ENCODE assay signal across 1 cellular context in the genomic region with DNA sequence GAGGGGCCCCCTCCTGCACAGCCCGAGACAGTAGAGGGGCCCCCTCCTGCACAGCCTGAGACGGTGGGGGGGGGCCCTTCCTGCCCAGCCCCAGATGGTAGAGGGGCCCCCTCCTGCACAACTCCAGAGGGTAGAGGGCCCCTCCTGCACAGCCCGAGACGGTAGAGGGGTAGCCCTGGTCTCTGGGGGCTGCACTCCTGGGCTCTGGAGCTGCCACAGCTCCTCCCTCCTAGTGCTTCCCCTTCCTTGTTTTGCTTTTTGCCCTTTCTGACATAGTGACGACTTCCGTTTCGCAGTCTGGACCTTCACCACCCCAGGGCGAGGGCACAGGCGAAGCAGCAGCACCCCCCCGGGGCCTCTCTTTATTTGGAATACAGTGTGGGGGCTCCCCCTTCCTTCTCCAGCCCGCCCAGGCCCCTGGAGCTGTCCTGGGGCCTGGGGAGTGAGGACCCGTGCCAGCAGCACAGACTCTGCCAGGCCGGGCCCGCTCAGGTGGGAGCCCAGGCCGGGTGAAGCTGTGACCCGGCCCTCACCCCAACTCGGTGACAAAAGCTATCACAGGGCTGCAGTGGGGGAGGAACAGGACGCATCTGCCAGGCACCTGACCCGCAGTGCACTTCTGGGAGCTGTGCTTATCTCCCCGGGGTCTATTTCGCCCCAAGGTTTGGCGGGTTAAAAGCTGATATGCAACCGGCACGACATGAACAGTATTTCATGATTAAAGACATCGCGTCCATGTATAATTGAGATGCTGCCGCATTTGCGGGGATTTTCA.
TF ChIP-seq lines count a peak whose summit lies in the region.

No MANE protein-coding gene starts in this region.

TF ChIP-seq in K562, 482 proteins besides CTCF, POLR2A, EP300 and RAD21 (continued from another document and continues in another):
- TF ChIP-seq, protein P1, sequence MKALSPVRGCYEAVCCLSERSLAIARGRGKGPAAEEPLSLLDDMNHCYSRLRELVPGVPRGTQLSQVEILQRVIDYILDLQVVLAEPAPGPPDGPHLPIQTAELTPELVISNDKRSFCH (CRISPR knock-in tag; IDR thresholded peaks at IDR 0.05) = no peak
- TF ChIP-seq, protein P1 (tag; IDR thresholded peaks at IDR 0.05) = peak; percentile 56; the same call in 1 of the 2 replicates
- TF ChIP-seq OTX1 (CRISPR knock-in tag; IDR thresholded peaks at IDR 0.05) (peak; percentile 38; the same call in 1 of the 2 replicates), DNMT1 (IDR thresholded peaks at IDR 0.05) (no peak), KDM5B (IDR thresholded peaks at IDR 0.05; ENCODE audit: insufficient replicate concordance, low read depth, low read length) (peak; percentile 13), TAL1 (IDR thresholded peaks at IDR 0.05) (peak; percentile 90), FOXM1 (IDR thresholded peaks at IDR 0.05; ENCODE audit: low read depth) (peak; percentile 40; the same call in 1 of the 2 replicates), FOXM1 (CRISPR knock-in tag; IDR thresholded peaks at IDR 0.05; ENCODE audit: low read depth) (no peak), CHCHD3 (CRISPR knock-in tag; IDR thresholded peaks at IDR 0.05) (no peak), MEF2D (tag; conservative IDR thresholded peaks at IDR 0.05; ENCODE audit: low read depth) (no peak)
- TF ChIP-seq, protein P2, sequence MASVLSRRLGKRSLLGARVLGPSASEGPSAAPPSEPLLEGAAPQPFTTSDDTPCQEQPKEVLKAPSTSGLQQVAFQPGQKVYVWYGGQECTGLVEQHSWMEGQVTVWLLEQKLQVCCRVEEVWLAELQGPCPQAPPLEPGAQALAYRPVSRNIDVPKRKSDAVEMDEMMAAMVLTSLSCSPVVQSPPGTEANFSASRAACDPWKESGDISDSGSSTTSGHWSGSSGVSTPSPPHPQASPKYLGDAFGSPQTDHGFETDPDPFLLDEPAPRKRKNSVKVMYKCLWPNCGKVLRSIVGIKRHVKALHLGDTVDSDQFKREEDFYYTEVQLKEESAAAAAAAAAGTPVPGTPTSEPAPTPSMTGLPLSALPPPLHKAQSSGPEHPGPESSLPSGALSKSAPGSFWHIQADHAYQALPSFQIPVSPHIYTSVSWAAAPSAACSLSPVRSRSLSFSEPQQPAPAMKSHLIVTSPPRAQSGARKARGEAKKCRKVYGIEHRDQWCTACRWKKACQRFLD (CRISPR knock-in tag; IDR thresholded peaks at IDR 0.05) = peak; percentile 81
- TF ChIP-seq, protein P3, sequence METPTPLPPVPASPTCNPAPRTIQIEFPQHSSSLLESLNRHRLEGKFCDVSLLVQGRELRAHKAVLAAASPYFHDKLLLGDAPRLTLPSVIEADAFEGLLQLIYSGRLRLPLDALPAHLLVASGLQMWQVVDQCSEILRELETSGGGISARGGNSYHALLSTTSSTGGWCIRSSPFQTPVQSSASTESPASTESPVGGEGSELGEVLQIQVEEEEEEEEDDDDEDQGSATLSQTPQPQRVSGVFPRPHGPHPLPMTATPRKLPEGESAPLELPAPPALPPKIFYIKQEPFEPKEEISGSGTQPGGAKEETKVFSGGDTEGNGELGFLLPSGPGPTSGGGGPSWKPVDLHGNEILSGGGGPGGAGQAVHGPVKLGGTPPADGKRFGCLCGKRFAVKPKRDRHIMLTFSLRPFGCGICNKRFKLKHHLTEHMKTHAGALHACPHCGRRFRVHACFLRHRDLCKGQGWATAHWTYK (CRISPR knock-in tag; IDR thresholded peaks at IDR 0.05) = peak; percentile 83
- TF ChIP-seq, protein P4, sequence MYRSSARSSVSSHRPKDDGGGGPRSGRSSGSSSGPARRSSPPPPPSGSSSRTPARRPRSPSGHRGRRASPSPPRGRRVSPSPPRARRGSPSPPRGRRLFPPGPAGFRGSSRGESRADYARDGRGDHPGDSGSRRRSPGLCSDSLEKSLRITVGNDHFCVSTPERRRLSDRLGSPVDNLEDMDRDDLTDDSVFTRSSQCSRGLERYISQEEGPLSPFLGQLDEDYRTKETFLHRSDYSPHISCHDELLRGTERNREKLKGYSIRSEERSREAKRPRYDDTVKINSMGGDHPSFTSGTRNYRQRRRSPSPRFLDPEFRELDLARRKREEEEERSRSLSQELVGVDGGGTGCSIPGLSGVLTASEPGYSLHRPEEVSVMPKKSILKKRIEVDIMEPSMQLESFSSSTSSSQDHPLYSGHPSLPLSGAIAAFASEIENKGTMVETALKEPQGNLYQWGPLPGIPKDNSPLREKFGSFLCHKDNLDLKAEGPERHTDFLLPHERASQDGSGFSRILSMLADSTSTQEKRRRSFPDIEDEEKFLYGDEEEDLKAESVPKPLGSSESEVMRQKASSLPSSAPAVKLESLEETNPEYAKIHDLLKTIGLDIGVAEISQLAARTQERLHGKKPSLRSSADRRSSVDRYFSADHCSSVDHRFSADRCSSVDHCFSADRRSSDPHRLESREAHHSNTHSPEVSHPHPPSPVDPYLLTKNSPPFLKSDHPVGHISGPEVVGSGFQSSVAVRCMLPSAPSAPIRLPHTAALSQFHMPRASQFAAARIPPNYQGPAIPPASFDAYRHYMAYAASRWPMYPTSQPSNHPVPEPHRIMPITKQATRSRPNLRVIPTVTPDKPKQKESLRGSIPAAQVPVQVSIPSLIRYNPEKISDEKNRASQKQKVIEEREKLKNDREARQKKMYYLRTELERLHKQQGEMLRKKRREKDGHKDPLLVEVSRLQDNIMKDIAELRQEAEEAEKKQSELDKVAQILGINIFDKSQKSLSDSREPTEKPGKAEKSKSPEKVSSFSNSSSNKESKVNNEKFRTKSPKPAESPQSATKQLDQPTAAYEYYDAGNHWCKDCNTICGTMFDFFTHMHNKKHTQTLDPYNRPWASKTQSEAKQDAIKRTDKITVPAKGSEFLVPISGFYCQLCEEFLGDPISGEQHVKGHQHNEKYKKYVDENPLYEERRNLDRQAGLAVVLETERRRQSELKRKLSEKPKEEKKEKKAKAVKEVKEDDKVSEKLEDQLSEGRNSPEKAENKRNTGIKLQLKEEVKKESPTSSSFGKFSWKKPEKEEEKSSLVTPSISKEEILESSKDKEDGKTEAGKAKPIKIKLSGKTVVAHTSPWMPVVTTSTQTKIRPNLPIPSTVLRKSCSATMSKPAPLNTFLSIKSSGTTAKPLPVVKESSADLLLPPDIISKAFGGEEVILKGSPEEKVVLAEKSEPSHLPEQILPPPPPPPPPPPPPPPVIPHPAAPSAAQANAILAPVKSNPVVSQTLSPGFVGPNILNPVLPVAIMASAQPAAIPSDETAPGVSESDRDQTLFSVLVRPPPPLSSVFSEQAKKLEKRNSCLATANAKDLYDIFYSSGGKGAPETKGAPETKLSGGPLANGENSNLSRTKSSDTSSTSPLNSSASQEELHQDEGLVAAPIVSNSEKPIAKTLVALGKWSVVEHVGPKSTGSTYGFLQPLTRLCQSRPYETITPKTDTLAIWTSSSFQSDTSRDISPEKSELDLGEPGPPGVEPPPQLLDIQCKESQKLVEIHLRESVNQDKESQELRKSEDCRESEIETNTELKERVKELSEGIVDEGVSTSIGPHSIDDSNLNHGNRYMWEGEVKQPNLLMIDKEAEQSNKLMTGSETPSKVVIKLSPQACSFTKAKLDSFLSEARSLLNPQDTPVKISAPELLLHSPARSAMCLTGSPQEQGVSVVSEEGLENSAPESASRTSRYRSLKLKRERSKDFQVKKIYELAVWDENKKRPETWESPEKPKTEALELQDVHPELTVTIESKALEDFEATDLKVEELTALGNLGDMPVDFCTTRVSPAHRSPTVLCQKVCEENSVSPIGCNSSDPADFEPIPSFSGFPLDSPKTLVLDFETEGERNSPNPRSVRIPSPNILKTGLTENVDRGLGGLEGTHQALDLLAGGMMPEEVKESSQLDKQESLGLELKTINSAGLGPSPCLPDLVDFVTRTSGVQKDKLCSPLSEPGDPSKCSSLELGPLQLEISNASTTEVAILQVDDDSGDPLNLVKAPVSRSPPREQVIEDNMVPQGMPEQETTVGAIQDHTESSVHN (IDR thresholded peaks at IDR 0.05; ENCODE audit: borderline replicate concordance in 1 of 2, low read depth in 1 of 2) = no peak
- TF ChIP-seq, protein P5, sequence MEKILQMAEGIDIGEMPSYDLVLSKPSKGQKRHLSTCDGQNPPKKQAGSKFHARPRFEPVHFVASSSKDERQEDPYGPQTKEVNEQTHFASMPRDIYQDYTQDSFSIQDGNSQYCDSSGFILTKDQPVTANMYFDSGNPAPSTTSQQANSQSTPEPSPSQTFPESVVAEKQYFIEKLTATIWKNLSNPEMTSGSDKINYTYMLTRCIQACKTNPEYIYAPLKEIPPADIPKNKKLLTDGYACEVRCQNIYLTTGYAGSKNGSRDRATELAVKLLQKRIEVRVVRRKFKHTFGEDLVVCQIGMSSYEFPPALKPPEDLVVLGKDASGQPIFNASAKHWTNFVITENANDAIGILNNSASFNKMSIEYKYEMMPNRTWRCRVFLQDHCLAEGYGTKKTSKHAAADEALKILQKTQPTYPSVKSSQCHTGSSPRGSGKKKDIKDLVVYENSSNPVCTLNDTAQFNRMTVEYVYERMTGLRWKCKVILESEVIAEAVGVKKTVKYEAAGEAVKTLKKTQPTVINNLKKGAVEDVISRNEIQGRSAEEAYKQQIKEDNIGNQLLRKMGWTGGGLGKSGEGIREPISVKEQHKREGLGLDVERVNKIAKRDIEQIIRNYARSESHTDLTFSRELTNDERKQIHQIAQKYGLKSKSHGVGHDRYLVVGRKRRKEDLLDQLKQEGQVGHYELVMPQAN (IDR thresholded peaks at IDR 0.05; ENCODE audit: borderline replicate concordance) = peak; percentile 48; the same call in 1 of the 2 replicates
- TF ChIP-seq, protein P6, sequence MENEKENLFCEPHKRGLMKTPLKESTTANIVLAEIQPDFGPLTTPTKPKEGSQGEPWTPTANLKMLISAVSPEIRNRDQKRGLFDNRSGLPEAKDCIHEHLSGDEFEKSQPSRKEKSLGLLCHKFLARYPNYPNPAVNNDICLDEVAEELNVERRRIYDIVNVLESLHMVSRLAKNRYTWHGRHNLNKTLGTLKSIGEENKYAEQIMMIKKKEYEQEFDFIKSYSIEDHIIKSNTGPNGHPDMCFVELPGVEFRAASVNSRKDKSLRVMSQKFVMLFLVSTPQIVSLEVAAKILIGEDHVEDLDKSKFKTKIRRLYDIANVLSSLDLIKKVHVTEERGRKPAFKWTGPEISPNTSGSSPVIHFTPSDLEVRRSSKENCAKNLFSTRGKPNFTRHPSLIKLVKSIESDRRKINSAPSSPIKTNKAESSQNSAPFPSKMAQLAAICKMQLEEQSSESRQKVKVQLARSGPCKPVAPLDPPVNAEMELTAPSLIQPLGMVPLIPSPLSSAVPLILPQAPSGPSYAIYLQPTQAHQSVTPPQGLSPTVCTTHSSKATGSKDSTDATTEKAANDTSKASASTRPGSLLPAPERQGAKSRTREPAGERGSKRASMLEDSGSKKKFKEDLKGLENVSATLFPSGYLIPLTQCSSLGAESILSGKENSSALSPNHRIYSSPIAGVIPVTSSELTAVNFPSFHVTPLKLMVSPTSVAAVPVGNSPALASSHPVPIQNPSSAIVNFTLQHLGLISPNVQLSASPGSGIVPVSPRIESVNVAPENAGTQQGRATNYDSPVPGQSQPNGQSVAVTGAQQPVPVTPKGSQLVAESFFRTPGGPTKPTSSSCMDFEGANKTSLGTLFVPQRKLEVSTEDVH (IDR thresholded peaks at IDR 0.05; ENCODE audit: low read depth, partially characterized antibody) = peak; percentile 53
- TF ChIP-seq, protein P7, sequence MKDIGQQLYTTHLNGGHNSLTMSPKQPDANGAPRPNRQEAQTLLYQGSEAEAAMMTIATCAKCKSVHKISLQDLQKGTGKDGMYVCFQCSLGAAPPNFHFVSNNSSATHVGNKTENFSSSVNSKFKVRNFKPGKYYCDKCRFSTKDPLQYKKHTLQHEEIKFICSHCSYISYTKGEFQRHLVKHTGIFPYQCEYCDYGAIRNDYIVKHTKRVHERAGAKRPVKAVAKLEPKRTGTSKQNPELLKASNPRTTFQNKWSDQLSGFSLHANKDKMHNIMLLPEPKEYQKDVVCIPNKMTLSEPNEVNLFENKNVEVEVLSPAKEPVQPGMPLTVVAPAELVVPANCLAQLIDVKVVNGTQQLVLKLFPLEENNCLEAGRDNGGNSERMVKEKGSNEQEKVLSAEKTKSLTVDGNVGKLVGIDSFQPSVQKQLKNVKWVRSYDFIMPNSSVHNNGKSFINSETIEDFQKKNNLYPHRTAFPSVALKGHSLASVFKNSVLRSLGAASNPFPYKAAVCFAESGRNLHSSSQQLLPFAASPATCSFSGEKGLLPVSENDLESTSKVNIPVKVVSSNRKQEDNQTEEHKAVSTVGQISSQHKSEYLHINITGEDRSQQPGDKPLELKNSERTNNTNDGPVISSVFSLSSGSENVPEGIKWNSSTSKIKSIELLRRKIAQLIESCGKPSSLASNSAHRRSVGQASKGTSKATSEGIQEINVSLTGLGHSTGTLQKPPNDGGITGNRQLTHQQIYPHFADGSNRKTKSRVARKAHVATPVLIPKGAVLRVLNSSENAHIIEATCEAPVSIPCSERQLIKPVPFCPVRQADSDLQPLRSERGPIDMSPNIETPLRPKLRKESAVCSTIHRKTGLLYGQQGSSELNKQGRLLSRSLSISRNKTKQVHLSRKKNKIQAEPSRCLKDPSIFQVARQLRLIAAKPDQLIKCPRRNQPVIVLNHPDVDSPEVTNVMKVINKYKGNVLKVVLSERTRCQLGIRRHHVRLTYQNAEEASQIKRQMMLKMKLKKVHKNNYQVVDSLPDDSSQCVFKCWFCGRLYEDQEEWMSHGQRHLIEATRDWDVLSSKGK (CRISPR knock-in tag; IDR thresholded peaks at IDR 0.05) = no peak
- TF ChIP-seq, protein P8, sequence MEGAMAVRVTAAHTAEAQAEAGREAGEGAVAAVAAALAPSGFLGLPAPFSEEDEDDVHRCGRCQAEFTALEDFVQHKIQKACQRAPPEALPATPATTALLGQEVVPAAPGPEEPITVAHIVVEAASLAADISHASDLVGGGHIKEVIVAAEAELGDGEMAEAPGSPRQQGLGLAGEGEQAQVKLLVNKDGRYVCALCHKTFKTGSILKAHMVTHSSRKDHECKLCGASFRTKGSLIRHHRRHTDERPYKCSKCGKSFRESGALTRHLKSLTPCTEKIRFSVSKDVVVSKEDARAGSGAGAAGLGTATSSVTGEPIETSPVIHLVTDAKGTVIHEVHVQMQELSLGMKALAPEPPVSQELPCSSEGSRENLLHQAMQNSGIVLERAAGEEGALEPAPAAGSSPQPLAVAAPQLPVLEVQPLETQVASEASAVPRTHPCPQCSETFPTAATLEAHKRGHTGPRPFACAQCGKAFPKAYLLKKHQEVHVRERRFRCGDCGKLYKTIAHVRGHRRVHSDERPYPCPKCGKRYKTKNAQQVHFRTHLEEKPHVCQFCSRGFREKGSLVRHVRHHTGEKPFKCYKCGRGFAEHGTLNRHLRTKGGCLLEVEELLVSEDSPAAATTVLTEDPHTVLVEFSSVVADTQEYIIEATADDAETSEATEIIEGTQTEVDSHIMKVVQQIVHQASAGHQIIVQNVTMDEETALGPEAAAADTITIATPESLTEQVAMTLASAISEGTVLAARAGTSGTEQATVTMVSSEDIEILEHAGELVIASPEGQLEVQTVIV (CRISPR knock-in tag; IDR thresholded peaks at IDR 0.05; ENCODE audit: borderline replicate concordance) = no peak
- TF ChIP-seq, protein P9, sequence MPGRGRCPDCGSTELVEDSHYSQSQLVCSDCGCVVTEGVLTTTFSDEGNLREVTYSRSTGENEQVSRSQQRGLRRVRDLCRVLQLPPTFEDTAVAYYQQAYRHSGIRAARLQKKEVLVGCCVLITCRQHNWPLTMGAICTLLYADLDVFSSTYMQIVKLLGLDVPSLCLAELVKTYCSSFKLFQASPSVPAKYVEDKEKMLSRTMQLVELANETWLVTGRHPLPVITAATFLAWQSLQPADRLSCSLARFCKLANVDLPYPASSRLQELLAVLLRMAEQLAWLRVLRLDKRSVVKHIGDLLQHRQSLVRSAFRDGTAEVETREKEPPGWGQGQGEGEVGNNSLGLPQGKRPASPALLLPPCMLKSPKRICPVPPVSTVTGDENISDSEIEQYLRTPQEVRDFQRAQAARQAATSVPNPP (IDR thresholded peaks at IDR 0.05; ENCODE audit: borderline replicate concordance, insufficient read depth, insufficient read length) = no peak
